12 cellular contexts compared by ENCODE assay signal in genomic region chr9:17744786-17745185, GRCh38.
A peak's percentile ranks its signal among the peaks of the same experiment; 100 is the strongest.
DNase-seq lines count a peak whose midpoint lies in the region; ATAC-seq and TF ChIP-seq lines count a peak whose summit lies in the region.
"Had no signal": no experiment of that assay in that cellular context is flagged by ENCODE, and none has a peak within 500 bp of the region (broad histone marks: within the 10 kb centered on the region; RNA-seq: fewer than 3 reads in every experiment).

No MANE protein-coding gene starts in this region.

- H3K36me3 Mint-ChIP-seq in activated CD4-positive, alpha-beta memory T cell treated with anti-CD3 and anti-CD28 coated beads, Interleukin-2, amount 10 ng/mL, durations not matched to agents 7 days and 5 days (ENCODE audit: low read depth): no peaks in the 10 kb centered on the region
- H3K36me3 Mint-ChIP-seq in effector memory CD8-positive, alpha-beta T cell (ENCODE audit: insufficient read depth): no peaks in the 10 kb centered on the region

- no peak overlapping the region for H3K4me3 ChIP-seq in NB4 (ENCODE audit: low read depth, low read length)
- H3K4me3 ChIP-seq in cardiac fibroblast (replicated peaks in 1 of 2; ENCODE audit: low read depth in 2 of 2, low read length in 2 of 2): no peak overlapping the region
- H3K4me3 ChIP-seq: suprapubic skin had no signal

- H3K4me3 Mint-ChIP-seq in activated CD4-positive, alpha-beta memory T cell treated with anti-CD3 and anti-CD28 coated beads, Interleukin-2, amount 10 ng/mL, durations not matched to agents 7 days and 5 days: no peak overlapping the region
- H3K4me3 Mint-ChIP-seq in effector memory CD8-positive, alpha-beta T cell: no peak overlapping the region
- H3K4me3 Mint-ChIP-seq: activated B cell treated with CpG ODN at 0.5 μM for 24 hours had no signal

- no peak for TF ChIP-seq POLR2A in NB4 (IDR thresholded peaks at IDR 0.05; ENCODE audit: extremely low read depth, insufficient read length)

- peaks cover 5% of the 10 kb centered on the region for H3K9me3 Mint-ChIP-seq in activated CD4-positive, alpha-beta memory T cell treated with anti-CD3 and anti-CD28 coated beads, Interleukin-2, amount 10 ng/mL, durations not matched to agents 7 days and 5 days
- peaks cover 10 to 14% of the 10 kb centered on the region in 2 donors for H3K9me3 Mint-ChIP-seq in effector memory CD8-positive, alpha-beta T cell
- H3K9me3 Mint-ChIP-seq: activated B cell treated with CpG ODN at 0.5 μM for 24 hours had no signal

- no peak for ATAC-seq in left ventricle myocardium superior
- no peak for ATAC-seq in effector memory CD8-positive, alpha-beta T cell (replicated peaks)

- CTCF ChIA-PET in activated CD4-positive, alpha-beta memory T cell treated with anti-CD3 and anti-CD28 coated beads, Interleukin-2, amount 10 ng/mL, durations not matched to agents 7 days and 5 days (lab: Charles Lee): no interaction called here

- POLR2A ChIA-PET in activated CD4-positive, alpha-beta memory T cell treated with anti-CD3 and anti-CD28 coated beads, Interleukin-2, amount 10 ng/mL, durations not matched to agents 7 days and 5 days (lab: Charles Lee): no interaction called here

- H3K4me1 Mint-ChIP-seq in activated CD4-positive, alpha-beta memory T cell treated with anti-CD3 and anti-CD28 coated beads, Interleukin-2, amount 10 ng/mL, durations not matched to agents 7 days and 5 days: no peaks in the 10 kb centered on the region
- no peaks in the 10 kb centered on the region for H3K4me1 Mint-ChIP-seq in effector memory CD8-positive, alpha-beta T cell (ENCODE audit: low read depth in 2 of 2)
- H3K4me1 Mint-ChIP-seq: activated B cell treated with CpG ODN at 0.5 μM for 24 hours had no signal

- no peaks in the 10 kb centered on the region for H3K27me3 Mint-ChIP-seq in activated CD4-positive, alpha-beta memory T cell treated with anti-CD3 and anti-CD28 coated beads, Interleukin-2, amount 10 ng/mL, durations not matched to agents 7 days and 5 days
- no peaks in the 10 kb centered on the region for H3K27me3 Mint-ChIP-seq in effector memory CD8-positive, alpha-beta T cell
- H3K27me3 Mint-ChIP-seq: activated B cell treated with CpG ODN at 0.5 μM for 24 hours had no signal

- intact Hi-C loops in left ventricle myocardium superior (cut with micrococcal nuclease): no loop called here

- TF ChIP-seq CTCF in NB4 (IDR thresholded peaks at IDR 0.05; ENCODE audit: low read depth, low read length) (no peak), cardiac fibroblast (IDR thresholded peaks at IDR 0.05; ENCODE audit: low read depth, low read length) (no peak)

- no peak overlapping the region for H3K27ac Mint-ChIP-seq in activated CD4-positive, alpha-beta memory T cell treated with anti-CD3 and anti-CD28 coated beads, Interleukin-2, amount 10 ng/mL, durations not matched to agents 7 days and 5 days
- H3K27ac Mint-ChIP-seq in effector memory CD8-positive, alpha-beta T cell: no peak overlapping the region
- H3K27ac Mint-ChIP-seq: activated B cell treated with CpG ODN at 0.5 μM for 24 hours had no signal

- DNase-seq in EL (peak; percentile 19), NB4 (ENCODE audit: low read depth) (peak; percentile 40), cardiac fibroblast (ENCODE audit: low read depth in 2 of 2) (peak; percentile 12 to 21), kidney tubule cell (ENCODE audit: low spot score) (peak; percentile 26), left ventricle myocardium superior (no peak), NCI-H345 (lab: John Stamatoyannopoulos, UW) (no peak)
- no peak for DNase-seq in activated CD4-positive, alpha-beta memory T cell treated with anti-CD3 and anti-CD28 coated beads, Interleukin-2, amount 10 ng/mL, durations not matched to agents 7 days and 5 days
- DNase-seq in effector memory CD8-positive, alpha-beta T cell: no peak
- DNase-seq: activated B cell treated with CpG ODN at 0.5 μM for 24 hours, C1 segment of cervical spinal cord, NCI-H446 had no signal

Comparison
In these comparisons a context has a peak if more than half of its experiments do, and no peak if none do; other contexts are left out.
1. DNase-seq: peak in EL (single experiment), NB4 (single experiment), cardiac fibroblast (2 of 2) and kidney tubule cell (single experiment); none in left ventricle myocardium superior (single experiment), activated CD4-positive, alpha-beta memory T cell treated with anti-CD3 and anti-CD28 coated beads, Interleukin-2, amount 10 ng/mL, durations not matched to agents 7 days and 5 days (single experiment), NCI-H345 (single experiment) and effector memory CD8-positive, alpha-beta T cell (0 of 3).